Comparison of ENCODE assay signal across 8 cellular contexts in genomic region chr5:134555889-134556311, GRCh38. TPM values are rescaled to one million over a fixed set of nuclear protein-coding genes. Genes with fewer than 3 reads are reported as not detected.
DNase-seq lines count a peak whose midpoint lies in the region; ATAC-seq and TF ChIP-seq lines count a peak whose summit lies in the region.

No MANE protein-coding gene starts in this region.

- TF ChIP-seq CTCF in cardiac muscle cell (IDR thresholded peaks at IDR 0.05; ENCODE audit: low read depth, low read length) (no peak), spleen (IDR thresholded peaks at IDR 0.05 in 8 of 11, conservative IDR thresholded peaks at IDR 0.05 in 3 of 11) (peak in 2 of 11 experiments; percentile 17 to 24)

- no peak overlapping the region for H3K4me3 ChIP-seq in cardiac muscle cell
- H3K4me3 ChIP-seq in spleen, result peak overlapping the region in 1 of 8 donors; percentile 3

- no peak for TF ChIP-seq POLR2A in spleen (IDR thresholded peaks at IDR 0.05)

- DNase-seq in DMS79 treated with DMSO at 0.1 percent for 48 hours (lab: John Stamatoyannopoulos, UW), result peak; percentile 17
- peak; percentile 31 to 58 (median 35) for DNase-seq in activated naive CD4-positive, alpha-beta T cell (lab: John Stamatoyannopoulos, UW)
- DNase-seq in cardiac muscle cell (ENCODE audit: low read depth in 1 of 2, low spot score in 1 of 2), result peak; percentile 18 to 56
- peak; percentile 92 for DNase-seq in spleen

- H3K27me3 ChIP-seq in cardiac muscle cell, result no peaks in the 10 kb centered on the region
- H3K27me3 ChIP-seq in spleen (replicated peaks in 1 of 7), result no peaks in the 10 kb centered on the region

- no peaks in the 10 kb centered on the region for H3K9me3 ChIP-seq in cardiac muscle cell (ENCODE audit: low read depth)
- H3K9me3 ChIP-seq in spleen, result no peaks in the 10 kb centered on the region

- H3K4me1 ChIP-seq in cardiac muscle cell (ENCODE audit: low read depth) (no peaks in the 10 kb centered on the region), spleen (peaks cover 24 to 84% (median 53%) of the 10 kb centered on the region in 6 donors)

- H3K27ac ChIP-seq in cardiac muscle cell (no peak overlapping the region), spleen (peak overlapping the region; percentile 66 to 92 (median 78))

- no peaks in the 10 kb centered on the region for H3K36me3 ChIP-seq in cardiac muscle cell
- H3K36me3 ChIP-seq in spleen, result peaks cover 3 to 77% (median 29%) of the 10 kb centered on the region in 6 donors

- ATAC-seq in HG02798 (IDR thresholded peaks at IDR 0.05; ENCODE audit: poor library complexity, unreplicated experiment) (peak; percentile 42), SK-N-SH treated with all-trans-retinoic acid at 6 μM for 48 hours (peak; percentile 71), HG03571 (IDR thresholded peaks at IDR 0.05; ENCODE audit: unreplicated experiment) (no peak), HG03342 (IDR thresholded peaks at IDR 0.05; ENCODE audit: unreplicated experiment) (no peak)

- intact Hi-C loops in spleen (cut with DNase I; ENCODE audit: low total_unique reads), result no loop called here

- WGBS in spleen, 5 donors, result 4 to 17% (median 9%) methylated on average over 9 to 11 of the region's 11 CpGs

TF ChIP-seq in SK-N-SH treated with all-trans-retinoic acid at 6 μM for 48 hours, 23 proteins besides CTCF, POLR2A, EP300 and RAD21:
- TF ChIP-seq PATZ1 (CRISPR knock-in tag; IDR thresholded peaks at IDR 0.05; ENCODE audit: borderline replicate concordance) (no peak), TOX (CRISPR knock-in tag; IDR thresholded peaks at IDR 0.05; ENCODE audit: borderline replicate concordance) (no peak), OSR1 (CRISPR knock-in tag; IDR thresholded peaks at IDR 0.05) (no peak), ZFP30 (CRISPR knock-in tag; IDR thresholded peaks at IDR 0.05) (no peak), SNAI2 (CRISPR knock-in tag; IDR thresholded peaks at IDR 0.05) (no peak), TSHZ2 (CRISPR knock-in tag; IDR thresholded peaks at IDR 0.05) (peak; percentile 86; the same call in 1 of the 2 replicates), ISL1 (CRISPR knock-in tag; IDR thresholded peaks at IDR 0.05) (no peak; the same call in 1 of the 2 replicates), ZC3H10 (CRISPR knock-in tag; IDR thresholded peaks at IDR 0.05) (no peak), GLIS3 (CRISPR knock-in tag; IDR thresholded peaks at IDR 0.05) (0 out of 2 replicates have a peak, but pooled peaks have one; percentile 5), RARB (CRISPR knock-in tag; IDR thresholded peaks at IDR 0.05) (no peak), CREB5 (CRISPR knock-in tag; IDR thresholded peaks at IDR 0.05; ENCODE audit: low read depth) (no peak), ZNF565 (CRISPR knock-in tag; conservative IDR thresholded peaks at IDR 0.05; ENCODE audit: low read depth) (no peak; the same call in 1 of the 2 replicates), ARNTL (CRISPR knock-in tag; IDR thresholded peaks at IDR 0.05; ENCODE audit: borderline replicate concordance, low read depth) (no peak), ZNF8 (CRISPR knock-in tag; IDR thresholded peaks at IDR 0.05) (no peak), CSDC2 (CRISPR knock-in tag; IDR thresholded peaks at IDR 0.05) (peak; percentile 69; the same call in 1 of the 2 replicates), ZFP3 (CRISPR knock-in tag; IDR thresholded peaks at IDR 0.05) (peak; percentile 75), BACH2 (CRISPR knock-in tag; IDR thresholded peaks at IDR 0.05; ENCODE audit: borderline replicate concordance) (no peak; the same call in 1 of the 2 replicates), ZNF70 (CRISPR knock-in tag; IDR thresholded peaks at IDR 0.05) (no peak), CSRNP3 (CRISPR knock-in tag; IDR thresholded peaks at IDR 0.05) (peak; percentile 13; the same call in 1 of the 2 replicates), POU6F1 (CRISPR knock-in tag; IDR thresholded peaks at IDR 0.05; ENCODE audit: borderline replicate concordance, low read depth) (no peak), PPARA (CRISPR knock-in tag; IDR thresholded peaks at IDR 0.05; ENCODE audit: borderline replicate concordance) (no peak), ESRRG (CRISPR knock-in tag; IDR thresholded peaks at IDR 0.05) (no peak), TCF4 (CRISPR knock-in tag; IDR thresholded peaks at IDR 0.05; ENCODE audit: borderline replicate concordance) (peak; percentile 69)

RNA-seq across cellular contexts. Expression of gene JADE2, which starts 30.4 kb away (rescaled TPM):
- 12.9 and 17.8 TPM in 2 replicates for total RNA-seq in cardiac muscle cell
- polyA plus RNA-seq in cardiac muscle cell, result 2.8 and 11.3 TPM in 2 replicates
- 100 to 1,000 TPM in 3 of 7 donors, 10 to 100 TPM in 4; 85.9 to 131 (median 95.9) TPM for total RNA-seq in spleen
- 10 to 100 TPM; 12.3 to 30.8 (median 14.8) TPM for polyA plus RNA-seq in spleen

Comparison
In these comparisons a context has a peak if more than half of its experiments do, and no peak if none do; other contexts are left out.
1. DNase-seq: peak in every context shown above with its lines; median percentile 92 in spleen; 37 in cardiac muscle cell; 35 in activated naive CD4-positive, alpha-beta T cell; 17 in DMS79 treated with DMSO at 0.1 percent for 48 hours.
2. ATAC-seq: peak in HG02798 (single experiment) and SK-N-SH treated with all-trans-retinoic acid at 6 μM for 48 hours (single experiment); none in HG03571 (single experiment) and HG03342 (single experiment).